27 cellular contexts compared by ENCODE assay signal in the genomic region with DNA sequence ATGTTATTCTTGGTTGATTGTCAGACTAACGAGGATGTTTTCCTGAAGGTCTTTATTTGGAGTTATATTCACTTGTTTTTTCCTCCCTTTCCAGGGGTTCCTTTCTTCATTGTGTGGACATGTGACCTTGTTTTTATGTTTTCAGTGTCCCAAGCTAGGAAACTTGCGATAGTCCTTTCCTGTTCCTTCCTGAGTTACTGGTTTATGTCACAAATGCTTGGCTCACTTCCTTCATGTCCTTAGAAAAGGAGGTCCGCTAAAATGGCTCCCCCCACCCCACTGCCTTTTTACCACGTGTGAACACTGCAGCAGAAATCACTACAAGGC.
DNase-seq lines count a peak whose midpoint lies in the region; ATAC-seq and TF ChIP-seq lines count a peak whose summit lies in the region.
"Had no signal": no experiment of that assay in that cellular context is flagged by ENCODE, and none has a peak within 500 bp of the region (broad histone marks: within the 10 kb centered on the region; RNA-seq: fewer than 3 reads in every experiment).

No MANE protein-coding gene starts in this region.

- intact Hi-C loops in sciatic nerve (cut with DNase I) = no loop called here

- TF ChIP-seq CTCF in fibroblast of pulmonary artery (IDR thresholded peaks at IDR 0.05; ENCODE audit: low read length, missing control alignments) = no peak

- in situ Hi-C loops in KBM-7 (cut with MboI; ENCODE audit: low pct_unique_long_range_greater_than_20kb, low sequenced_read_pairs) = no loop called here

- no peak overlapping the region for H3K4me3 ChIP-seq in fibroblast of pulmonary artery (replicated peaks; ENCODE audit: low read depth, low read length)
- H3K4me3 ChIP-seq: BLaER1, colonic mucosa, prostate gland, SK-N-MC, smooth muscle cell, suprapubic skin had no signal

- ATAC-seq in left lobe of liver (peak; percentile 41), sciatic nerve (peak; percentile 87)

- peak; percentile 13 for DNase-seq in astrocyte of the hippocampus (ENCODE audit: low read depth, low spot score)
- DNase-seq in fibroblast of pulmonary artery (ENCODE audit: low read depth) = peak; percentile 48
- DNase-seq in left lobe of liver (ENCODE audit: low spot score) = no peak
- DNase-seq in sciatic nerve (ENCODE audit: low spot score) = no peak
- DNase-seq in activated naive CD4-positive, alpha-beta T cell (lab: John Stamatoyannopoulos, UW) = no peak
- no peak for DNase-seq in dedifferentiated amniotic fluid mesenchymal stem cell (ENCODE audit: extremely low spot score)
- DNase-seq in mesenteric fat pad (ENCODE audit: low spot score) = no peak
- DNase-seq in KBM-7 = no peak
- DNase-seq: ACHN; activated CD4-positive, alpha-beta T cell treated with anti-CD3 and anti-CD28 coated beads for 4 hours; activated CD8-positive, alpha-beta memory T cell treated with anti-CD3 and anti-CD28 coated beads for 24 hours; activated gamma-delta T cell treated with Interleukin-2 at 50 U/mL for 16 hours; activated T-cell treated with anti-CD3 and anti-CD28 coated beads, Interleukin-2, amount 50 U/mL, for 1 hour; Calu3; colonic mucosa; DND-41; endodermal cell; glutamatergic neuron; H9; kidney glomerular epithelial cell; NCI-H1092; NCI-H526 had no signal

Comparison
In these comparisons a context has a peak if more than half of its experiments do, and no peak if none do; other contexts are left out.
1. DNase-seq: peak in astrocyte of the hippocampus (single experiment) and fibroblast of pulmonary artery (single experiment); none in left lobe of liver (single experiment), sciatic nerve (single experiment), activated naive CD4-positive, alpha-beta T cell (0 of 4), dedifferentiated amniotic fluid mesenchymal stem cell (single experiment), mesenteric fat pad (single experiment) and KBM-7 (single experiment).